In genomic region chr10:100362570-100363496, GRCh38 we compare ENCODE assay signal across 17 cellular contexts. TPM values are rescaled to one million over a fixed set of nuclear protein-coding genes. Genes with fewer than 3 reads are reported as not detected.
A peak's percentile ranks its signal among the peaks of the same experiment; 100 is the strongest.
DNase-seq lines count a peak whose midpoint lies in the region; ATAC-seq and TF ChIP-seq lines count a peak whose summit lies in the region.
"Had no signal": no experiment of that assay in that cellular context is flagged by ENCODE, and none has a peak within 500 bp of the region (broad histone marks: within the 10 kb centered on the region; RNA-seq: fewer than 3 reads in every experiment).

No MANE protein-coding gene starts in this region.

- H3K9me3 ChIP-seq in Panc1 (ENCODE audit: control insufficient read depth, insufficient read depth, low read depth, low read length): no peaks in the 10 kb centered on the region
- H3K9me3 ChIP-seq in endodermal cell (ENCODE audit: control insufficient read depth, low read length): peaks cover 2% of the 10 kb centered on the region
- H3K9me3 ChIP-seq: gastroesophageal sphincter, HAP-1, sigmoid colon, uterus had no signal

- in situ Hi-C loops in Panc1 (cut with HindIII; ENCODE audit: low pct_unique_long_range_greater_than_20kb, low sequenced_read_pairs): no loop called here

- DNase-seq in Panc1 (ENCODE audit: low read depth, low spot score): no peak
- no peak for DNase-seq in endodermal cell
- DNase-seq in osteocyte (ENCODE audit: extremely low spot score, unreplicated experiment): no peak
- no peak for DNase-seq in NCI-H1694 (lab: John Stamatoyannopoulos, UW)
- DNase-seq in NCI-H128 (lab: John Stamatoyannopoulos, UW; ENCODE audit: unreplicated experiment): no peak
- no peak for DNase-seq in GM20000 (ENCODE audit: low spot score)
- DNase-seq: CD4-positive, alpha-beta memory T cell; NCI-H2171; sigmoid colon; uterus had no signal

- H3K4me1 Mint-ChIP-seq in endodermal cell: peaks cover 42% of the 10 kb centered on the region
- peaks cover 44% of the 10 kb centered on the region for H3K4me1 Mint-ChIP-seq in osteocyte (ENCODE audit: unreplicated experiment)

- peaks cover 57% of the 10 kb centered on the region for H3K36me3 Mint-ChIP-seq in endodermal cell (ENCODE audit: low read depth)
- peaks cover 40% of the 10 kb centered on the region for H3K36me3 Mint-ChIP-seq in osteocyte (ENCODE audit: unreplicated experiment)

- intact Hi-C loops in Panc1 (cut with micrococcal nuclease; ENCODE audit: unreplicated experiment): no loop called here

- H3K9me3 Mint-ChIP-seq in endodermal cell: no peaks in the 10 kb centered on the region
- H3K9me3 Mint-ChIP-seq in osteocyte (ENCODE audit: unreplicated experiment): no peaks in the 10 kb centered on the region
- H3K9me3 Mint-ChIP-seq: activated T-helper 17 cell treated with anti-CD3 and anti-CD28 coated beads, Interleukin-2, amount 50 U/mL, for 72 hours; CD4-positive, alpha-beta memory T cell had no signal

- no TSS peak for BruUV-seq in Panc1 (replicated peaks; lab: Mats Ljungman, UMichigan)

- peak overlapping the region; percentile 46 for H3K27ac ChIP-seq in C4-2B
- peak overlapping the region; percentile 88 for H3K27ac ChIP-seq in Panc1 (ENCODE audit: low read length)
- peak overlapping the region; percentile 50 for H3K27ac ChIP-seq in endodermal cell (ENCODE audit: low read depth, low read length)
- H3K27ac ChIP-seq: gastroesophageal sphincter, KMS-11, uterus had no signal

- peak overlapping the region; percentile 32 for H3K27ac Mint-ChIP-seq in endodermal cell
- H3K27ac Mint-ChIP-seq in osteocyte (ENCODE audit: unreplicated experiment): peak overlapping the region; percentile 60
- H3K27ac Mint-ChIP-seq: activated T-helper 17 cell treated with anti-CD3 and anti-CD28 coated beads, Interleukin-2, amount 50 U/mL, for 72 hours; CD4-positive, alpha-beta memory T cell had no signal

- no peak overlapping the region for H3K9ac ChIP-seq in endodermal cell (ENCODE audit: extremely low read depth, low read length, poor library complexity, severe bottlenecking)
- H3K9ac ChIP-seq: KMS-11 had no signal

- CTCF ChIA-PET in Panc1 (lab: Charles Lee): no interaction called here

- H3K4me3 ChIP-seq in Panc1 (ENCODE audit: low read depth in 2 of 2, low read length in 2 of 2): no peak overlapping the region
- no peak overlapping the region for H3K4me3 ChIP-seq in endodermal cell (ENCODE audit: low read length)
- H3K4me3 ChIP-seq: gastroesophageal sphincter, HAP-1, lung, sigmoid colon, uterus had no signal

- peak; percentile 32 for ATAC-seq in Panc1
- no peak for ATAC-seq in GM21619 (IDR thresholded peaks at IDR 0.05; ENCODE audit: unreplicated experiment)
- ATAC-seq: activated T-helper 17 cell treated with anti-CD3 and anti-CD28 coated beads, Interleukin-2, amount 50 U/mL, for 72 hours; gastroesophageal sphincter had no signal

- H3K27me3 ChIP-seq in Panc1 (ENCODE audit: control insufficient read depth, insufficient read depth, low read length): no peaks in the 10 kb centered on the region
- H3K27me3 ChIP-seq in endodermal cell (ENCODE audit: control insufficient read depth, insufficient read depth, low read length, poor library complexity, severe bottlenecking): no peaks in the 10 kb centered on the region
- H3K27me3 ChIP-seq: gastroesophageal sphincter, sigmoid colon, uterus had no signal

- H3K4me1 ChIP-seq in Panc1 (ENCODE audit: control insufficient read depth, insufficient read depth, low read length) (peaks cover 73% of the 10 kb centered on the region), endodermal cell (ENCODE audit: control insufficient read depth, insufficient read depth, low read length) (peaks cover 16% of the 10 kb centered on the region)
- H3K4me1 ChIP-seq: uterus had no signal

- H3K27me3 Mint-ChIP-seq in endodermal cell (ENCODE audit: insufficient read depth): no peaks in the 10 kb centered on the region
- H3K27me3 Mint-ChIP-seq in osteocyte (ENCODE audit: unreplicated experiment): no peaks in the 10 kb centered on the region
- H3K27me3 Mint-ChIP-seq: activated T-helper 17 cell treated with anti-CD3 and anti-CD28 coated beads, Interleukin-2, amount 50 U/mL, for 72 hours; CD4-positive, alpha-beta memory T cell had no signal

- TF ChIP-seq CTCF in C4-2B (conservative IDR thresholded peaks at IDR 0.05) (no peak), Panc1 (IDR thresholded peaks at IDR 0.05) (no peak), endodermal cell (conservative IDR thresholded peaks at IDR 0.05) (no peak), osteocyte (IDR thresholded peaks at IDR 0.05) (no peak), GM20000 (IDR thresholded peaks at IDR 0.05; ENCODE audit: extremely low read depth, missing control alignments) (no peak)

- POLR2A ChIA-PET in Panc1 (lab: Charles Lee): interaction anchor here (1.4 to 3.2 kb wide), 3 partner anchors 8 to 11 kb away, joined by 6 to 13 read pairs (median 8); no protein-coding TSS in a partner anchor

- WGBS in endodermal cell (ENCODE audit: insufficient coverage in 1 of 2, insufficient read length in 1 of 2), 2 experiments: 75 to 92% methylated on average over 4 to 6 of the region's 6 CpGs

- no peak overlapping the region for H3K4me3 Mint-ChIP-seq in endodermal cell
- H3K4me3 Mint-ChIP-seq in osteocyte (ENCODE audit: unreplicated experiment): no peak overlapping the region
- H3K4me3 Mint-ChIP-seq: activated T-helper 17 cell treated with anti-CD3 and anti-CD28 coated beads, Interleukin-2, amount 50 U/mL, for 72 hours; CD4-positive, alpha-beta memory T cell had no signal

- peaks cover 15% of the 10 kb centered on the region for H3K36me3 ChIP-seq in Panc1 (ENCODE audit: control insufficient read depth, insufficient read depth, low read length)
- peaks cover 54% of the 10 kb centered on the region for H3K36me3 ChIP-seq in endodermal cell (ENCODE audit: control insufficient read depth, insufficient read depth, low read length)
- H3K36me3 ChIP-seq: uterus had no signal

RNA-seq across cellular contexts. Expression of gene SCD, which starts 15.8 kb away (rescaled TPM):
- 1,345 TPM for total RNA-seq in Panc1 (2021; ENCODE audit: unreplicated experiment)
- 948 TPM for polyA plus RNA-seq in Panc1 (2012; ENCODE audit: insufficient read length)
- 100 to 1,000 TPM; 369 to 442 TPM for total RNA-seq in endodermal cell
- polyA plus RNA-seq in endodermal cell (2013, experiment 1 of 2): 672 TPM
- polyA plus RNA-seq in endodermal cell (2013, experiment 2 of 2): 688 TPM
- 77.9 and 81.4 TPM in 2 replicates for total RNA-seq in osteocyte

RNA-seq across cellular contexts. Expression of gene PKD2L1, which starts 32.8 kb away (rescaled TPM):
- total RNA-seq in Panc1 (2021; ENCODE audit: unreplicated experiment): not detected
- polyA plus RNA-seq in Panc1 (2012; ENCODE audit: insufficient read length): not detected
- total RNA-seq in endodermal cell: not detected
- 0.11 TPM for polyA plus RNA-seq in endodermal cell (2013, experiment 1 of 2)
- 0.58 TPM for polyA plus RNA-seq in endodermal cell (2013, experiment 2 of 2)
- not detected in 2 replicates for total RNA-seq in osteocyte
- total RNA-seq: CD4-positive, alpha-beta memory T cell; gastroesophageal sphincter; sigmoid colon; uterus had no signal
- polyA plus RNA-seq: CD4-positive, alpha-beta memory T cell had no signal
